Comparison of ENCODE assay signal across 8 cellular contexts in the genomic region with DNA sequence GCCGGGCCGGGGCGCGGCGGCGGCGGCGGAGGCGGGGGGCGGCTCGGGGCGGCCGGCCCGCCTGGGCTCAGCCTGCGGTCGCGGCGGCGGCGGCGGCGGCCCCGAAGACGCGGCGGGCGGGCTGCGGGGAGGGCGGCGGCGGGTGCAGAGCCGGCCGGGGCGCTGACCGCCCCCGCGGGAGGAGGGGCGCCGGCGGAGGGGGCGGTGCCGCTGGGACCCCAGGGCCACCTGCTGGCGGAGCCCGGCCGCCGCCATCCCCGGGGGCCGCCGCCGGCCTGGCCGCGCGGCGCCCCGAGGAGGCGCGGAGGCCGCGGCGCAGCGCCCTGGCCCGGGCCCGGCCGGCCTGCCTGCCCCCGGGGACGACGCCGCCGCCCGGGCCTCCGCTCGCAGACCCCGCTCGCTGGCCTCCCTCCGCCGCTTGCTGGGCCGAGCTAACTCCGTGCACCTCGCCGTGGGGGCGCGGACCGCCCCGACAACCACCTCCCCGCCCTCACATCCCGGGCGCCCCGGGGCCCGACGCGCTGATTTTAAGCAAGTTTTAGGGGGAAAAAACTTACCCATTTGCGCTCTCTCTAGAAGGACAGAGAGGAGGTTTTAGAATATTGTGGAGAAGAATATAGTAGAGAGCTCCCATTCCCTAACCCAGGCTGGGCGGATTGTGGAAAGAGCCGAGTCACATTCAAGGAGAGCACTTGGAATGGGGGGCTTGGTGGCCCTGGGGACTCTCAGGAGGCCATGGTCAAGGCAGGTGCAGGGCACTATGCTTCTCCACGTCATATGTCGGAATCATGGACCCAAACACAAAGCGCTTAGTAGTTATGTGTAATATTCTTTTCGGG. TPM values are rescaled to one million over a fixed set of nuclear protein-coding genes. Genes with fewer than 3 reads are reported as not detected.
DNase-seq lines count a peak whose midpoint lies in the region; ATAC-seq and FAIRE-seq lines count a peak whose summit lies in the region.

A gene with protein sequence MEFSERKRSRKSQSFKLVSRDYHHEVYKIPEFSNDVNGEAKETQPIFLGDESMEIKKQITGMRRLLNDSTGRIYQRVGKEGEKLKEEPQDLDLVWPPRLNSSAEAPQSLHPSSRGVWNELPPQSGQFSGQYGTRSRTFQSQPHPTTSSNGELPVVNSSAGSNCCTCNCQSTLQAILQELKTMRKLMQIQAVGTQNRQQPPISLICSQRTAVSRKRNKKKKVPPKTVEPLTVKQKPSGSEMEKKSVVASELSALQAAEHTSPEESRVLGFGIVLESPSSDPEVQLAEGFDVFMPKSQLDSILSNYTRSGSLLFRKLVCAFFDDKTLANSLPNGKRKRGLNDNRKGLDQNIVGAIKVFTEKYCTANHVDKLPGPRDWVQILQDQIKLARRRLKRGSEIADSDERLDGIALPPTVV (minus strand): TSS at position 140 of the 839 bp plus-strand sequence. CDS start 481 bp downstream, outside the sequence.

- peak within 1 kb of the TSS; percentile 52 for H3K4me3 ChIP-seq in thymus (ENCODE audit: low read length)

- H3K27ac ChIP-seq in thymus (ENCODE audit: low read depth), result no peak within 1 kb of the TSS

- H3K27me3 ChIP-seq in thymus (ENCODE audit: control insufficient read depth, insufficient read depth), result peaks cover 51% of the 10 kb centered on the region

- 4% methylated on average over 98 of the region's 98 CpGs for WGBS in thymus

- H3K9me3 Mint-ChIP-seq in effector memory CD8-positive, alpha-beta T cell, result no peaks in the 10 kb centered on the region
- no peaks in the 10 kb centered on the region for H3K9me3 Mint-ChIP-seq in memory B cell

- no peaks in the 10 kb centered on the region for H3K36me3 Mint-ChIP-seq in effector memory CD8-positive, alpha-beta T cell (ENCODE audit: insufficient read depth)
- no peaks in the 10 kb centered on the region for H3K36me3 Mint-ChIP-seq in memory B cell

- H3K27ac Mint-ChIP-seq in effector memory CD8-positive, alpha-beta T cell, result no peak within 1 kb of the TSS
- no peak within 1 kb of the TSS for H3K27ac Mint-ChIP-seq in memory B cell

- ATAC-seq in effector memory CD8-positive, alpha-beta T cell (replicated peaks), result peak; percentile 29
- peak; percentile 51 for ATAC-seq in memory B cell (ENCODE audit: low read depth)
- ATAC-seq in GM18511 (IDR thresholded peaks at IDR 0.05; ENCODE audit: unreplicated experiment), result no peak

- no peaks in the 10 kb centered on the region for H3K9me3 ChIP-seq in thymus (ENCODE audit: control insufficient read depth)

- peak within 1 kb of the TSS; percentile 48 to 64 for H3K4me3 Mint-ChIP-seq in effector memory CD8-positive, alpha-beta T cell
- peak within 1 kb of the TSS; percentile 79 for H3K4me3 Mint-ChIP-seq in memory B cell

- H3K36me3 ChIP-seq in thymus (ENCODE audit: control insufficient read depth, insufficient read depth), result no peaks in the 10 kb centered on the region

- H3K27me3 Mint-ChIP-seq in effector memory CD8-positive, alpha-beta T cell, result peaks cover 66 to 78% of the 10 kb centered on the region in 2 donors
- peaks cover 20% of the 10 kb centered on the region for H3K27me3 Mint-ChIP-seq in memory B cell

- no peaks in the 10 kb centered on the region for H3K4me1 ChIP-seq in thymus (ENCODE audit: control insufficient read depth, insufficient read depth, low read length)

- H3K4me1 Mint-ChIP-seq in effector memory CD8-positive, alpha-beta T cell (ENCODE audit: low read depth in 2 of 2), result peaks cover 0 to 5% of the 10 kb centered on the region in 2 donors
- peaks cover 8% of the 10 kb centered on the region for H3K4me1 Mint-ChIP-seq in memory B cell

- FAIRE-seq in RCC 7860 (lab: Jason Lieb, UNC), result no peak

- DNase-seq in NOMO-1 (lab: John Stamatoyannopoulos, UW; ENCODE audit: unreplicated experiment in 2 of 2) (peak; percentile 5 to 27), NOMO-1 treated with dmso at 0.1 percent for 144 hours (lab: John Stamatoyannopoulos, UW; ENCODE audit: unreplicated experiment) (no peak), RCC 7860 (ENCODE audit: low spot score) (peak; percentile 22), memory B cell (ENCODE audit: low spot score in 2 of 2) (peak in 1 of 2 donors; percentile 13), inferior parietal cortex (ENCODE audit: extremely low spot score) (no peak)
- DNase-seq in effector memory CD8-positive, alpha-beta T cell, result no peak

RNA-seq across cellular contexts. Expression of the gene that starts here (rescaled TPM):
- 2.1 TPM for polyA plus RNA-seq in thymus

Comparison
In these comparisons a context has a peak if more than half of its experiments do, and no peak if none do; other contexts are left out.
1. DNase-seq: peak in NOMO-1 (2 of 2) and RCC 7860 (single experiment); none in NOMO-1 treated with dmso at 0.1 percent for 144 hours (single experiment), effector memory CD8-positive, alpha-beta T cell (0 of 3) and inferior parietal cortex (single experiment).